In genomic region chr2:23658466-23658942, GRCh38 we compare ENCODE assay signal across 9 cellular contexts.
A peak's percentile ranks its signal among the peaks of the same experiment; 100 is the strongest.
DNase-seq lines count a peak whose midpoint lies in the region; ATAC-seq, FAIRE-seq and TF ChIP-seq lines count a peak whose summit lies in the region.
"Had no signal": no experiment of that assay in that cellular context is flagged by ENCODE, and none has a peak within 500 bp of the region (broad histone marks: within the 10 kb centered on the region; RNA-seq: fewer than 3 reads in every experiment).

No MANE protein-coding gene starts in this region.

- H3K9me3 ChIP-seq in adrenal gland (replicated peaks in 1 of 3) (no peaks in the 10 kb centered on the region), neuronal stem cell (replicated peaks in 1 of 2; ENCODE audit: control insufficient read depth in 2 of 2, insufficient read depth in 1 of 2, low read depth in 1 of 2, low read length in 2 of 2) (no peaks in the 10 kb centered on the region), spleen (no peaks in the 10 kb centered on the region)

- TF ChIP-seq CTCF in adrenal gland (IDR thresholded peaks at IDR 0.05) (no peak), spleen (IDR thresholded peaks at IDR 0.05 in 8 of 11, conservative IDR thresholded peaks at IDR 0.05 in 3 of 11) (no peak)

- no peaks in the 10 kb centered on the region for H3K79me1 ChIP-seq in neuronal stem cell (ENCODE audit: low read depth, low read length)

- 67 to 77% (median 72%) methylated on average over 10 to 19 of the region's 19 CpGs for WGBS in adrenal gland, 4 donors
- WGBS in neuronal stem cell (ENCODE audit: extremely low coverage in 2 of 2, insufficient read length in 2 of 2, insufficient replicate concordance in 1 of 2), 2 donors, result no CpG with 5 or more reads among the region's 19 CpGs
- WGBS in spleen, 5 donors, result 25 to 43% (median 35%) methylated on average over 10 to 19 of the region's 19 CpGs

- H3K4me1 ChIP-seq in adrenal gland (replicated peaks in 1 of 2), result peaks cover 4 to 5% of the 10 kb centered on the region in 2 donors
- peaks cover 0 to 14% of the 10 kb centered on the region in 2 donors for H3K4me1 ChIP-seq in neuronal stem cell (ENCODE audit: control insufficient read depth in 2 of 2, insufficient read depth in 1 of 2, low read depth in 1 of 2, low read length in 2 of 2)
- peaks cover 0 to 7% (median under 1%) of the 10 kb centered on the region in 6 donors for H3K4me1 ChIP-seq in spleen

- H2AK5ac ChIP-seq in neuronal stem cell (ENCODE audit: low read depth, low read length), result peak overlapping the region; percentile 59

- H3K18ac ChIP-seq in neuronal stem cell (ENCODE audit: low read length), result peak overlapping the region; percentile 79

- H3K4ac ChIP-seq in neuronal stem cell (ENCODE audit: low read length), result no peak overlapping the region

- no peak overlapping the region for H2AFZ ChIP-seq in neuronal stem cell (ENCODE audit: low read length)

- FAIRE-seq in GM12891 (lab: Jason Lieb, UNC), result peak; percentile 91

- H2BK15ac ChIP-seq in neuronal stem cell (ENCODE audit: low read length), result peak overlapping the region; percentile 27

- H2BK120ac ChIP-seq in neuronal stem cell (ENCODE audit: low read depth, low read length), result no peak overlapping the region

- DNase-seq in GM12891 (ENCODE audit: insufficient read length, low spot score), result peak; percentile 51
- DNase-seq in adrenal gland, result peak in 4 of 7 donors; percentile 36 to 73 (median 40)
- no peak for DNase-seq in neuronal stem cell (ENCODE audit: low spot score)
- DNase-seq in NCI-H748 treated with DMSO at 0.1 percent for 48 hours (lab: John Stamatoyannopoulos, UW), result no peak
- no peak for DNase-seq in spleen
- DNase-seq: mesendoderm had no signal

- H2BK5ac ChIP-seq in neuronal stem cell (ENCODE audit: low read length), result no peak overlapping the region

- H3K4me2 ChIP-seq in neuronal stem cell (ENCODE audit: insufficient read depth, low read length, poor library complexity, severe bottlenecking), result no peak overlapping the region

- no peak overlapping the region for H3K4me3 ChIP-seq in adrenal gland
- no peak overlapping the region for H3K4me3 ChIP-seq in neuronal stem cell (ENCODE audit: low read length in 2 of 2)
- H3K4me3 ChIP-seq in spleen, result no peak overlapping the region

- H3K14ac ChIP-seq in neuronal stem cell (ENCODE audit: low read length), result peak overlapping the region; percentile 77

- peak overlapping the region; percentile 42 for H2BK12ac ChIP-seq in neuronal stem cell (ENCODE audit: low read length)

- intact Hi-C loops in adrenal gland (cut with DNase I), result no loop called here
- intact Hi-C loops in spleen (cut with DNase I; ENCODE audit: low total_unique reads), result no loop called here

- peak; percentile 48 for ATAC-seq in HG02981 (IDR thresholded peaks at IDR 0.05; ENCODE audit: unreplicated experiment)
- ATAC-seq in esophagus mucosa, result no peak
- ATAC-seq in GM18519 (IDR thresholded peaks at IDR 0.05; ENCODE audit: low FRiP score, unreplicated experiment), result no peak

- no peak overlapping the region for H4K8ac ChIP-seq in neuronal stem cell (ENCODE audit: low read depth, low read length)

- no peaks in the 10 kb centered on the region for H3K27me3 ChIP-seq in adrenal gland
- H3K27me3 ChIP-seq in neuronal stem cell (ENCODE audit: control insufficient read depth in 3 of 3, insufficient read depth in 3 of 3, low read depth in 1 of 3, low read length in 3 of 3), result peaks cover 0 to 7% (median 0%) of the 10 kb centered on the region in 3 experiments
- H3K27me3 ChIP-seq in spleen (replicated peaks in 1 of 7), result peaks cover 0 to 15% (median 0%) of the 10 kb centered on the region in 7 donors

- H3K9ac ChIP-seq in neuronal stem cell (ENCODE audit: low read depth, low read length, poor library complexity), result peak overlapping the region; percentile 1

- peak overlapping the region; percentile 46 for H4K91ac ChIP-seq in neuronal stem cell (ENCODE audit: low read depth, low read length, poor library complexity)

- H3K36me3 ChIP-seq in adrenal gland (replicated peaks in 1 of 2) (no peaks in the 10 kb centered on the region), neuronal stem cell (replicated peaks in 1 of 2; ENCODE audit: control insufficient read depth in 2 of 2, insufficient read depth in 2 of 2, low read length in 2 of 2) (no peaks in the 10 kb centered on the region), spleen (no peaks in the 10 kb centered on the region)

- no peak overlapping the region for H3K23ac ChIP-seq in neuronal stem cell (ENCODE audit: low read depth, low read length, poor library complexity)

- peak overlapping the region in 1 of 5 donors; percentile 20 for H3K27ac ChIP-seq in adrenal gland
- no peak overlapping the region for H3K27ac ChIP-seq in neuronal stem cell (replicated peaks; ENCODE audit: low read length)
- H3K27ac ChIP-seq in spleen, result no peak overlapping the region

- TF ChIP-seq POLR2A in GM12891 (IDR thresholded peaks at IDR 0.05; ENCODE audit: low read depth, low read length) (no peak), adrenal gland (IDR thresholded peaks at IDR 0.05) (no peak), spleen (IDR thresholded peaks at IDR 0.05) (no peak)

TF ChIP-seq in GM12891, 5 proteins besides CTCF, POLR2A, EP300 and RAD21:
- no peak for TF ChIP-seq POLR2AphosphoS5 (IDR thresholded peaks at IDR 0.05; ENCODE audit: low read depth, low read length)
- no peak for TF ChIP-seq PAX5 (IDR thresholded peaks at IDR 0.05; ENCODE audit: insufficient read depth, low read length, severe bottlenecking)
- no peak for TF ChIP-seq TAF1 (IDR thresholded peaks at IDR 0.05; ENCODE audit: low read depth, low read length)
- no peak for TF ChIP-seq POU2F2 (IDR thresholded peaks at IDR 0.05; ENCODE audit: low read depth, low read length)
- no peak for TF ChIP-seq SPI1 (IDR thresholded peaks at IDR 0.05; ENCODE audit: low read depth, low read length)

Comparison
In these comparisons a context has a peak if more than half of its experiments do, and no peak if none do; other contexts are left out.
1. DNase-seq: peak in GM12891 (single experiment) and adrenal gland (4 of 7); none in neuronal stem cell (single experiment), NCI-H748 treated with DMSO at 0.1 percent for 48 hours (single experiment) and spleen (single experiment).